ENCODE assay signal across 1 cellular context in genomic region chr12:80710727-80711066, GRCh38.
TF ChIP-seq lines count a peak whose summit lies in the region.

No MANE protein-coding gene starts in this region.

TF ChIP-seq in HepG2, 621 proteins besides CTCF, POLR2A, EP300 and RAD21:
- no peak for TF ChIP-seq PBX2 (CRISPR knock-in tag; IDR thresholded peaks at IDR 0.05)
- no peak for TF ChIP-seq ZNF777 (CRISPR knock-in tag; IDR thresholded peaks at IDR 0.05)
- no peak for TF ChIP-seq ZNF431 (CRISPR knock-in tag; IDR thresholded peaks at IDR 0.05; ENCODE audit: borderline replicate concordance, low read depth)
- TF ChIP-seq RAD51 (IDR thresholded peaks at IDR 0.05; ENCODE audit: borderline replicate concordance), result no peak
- TF ChIP-seq POLR2AphosphoS5 (IDR thresholded peaks at IDR 0.05; ENCODE audit: low read depth, low read length), result no peak
- TF ChIP-seq FOXJ3 (CRISPR knock-in tag; IDR thresholded peaks at IDR 0.05; ENCODE audit: borderline replicate concordance), result no peak
- TF ChIP-seq, protein P1, sequence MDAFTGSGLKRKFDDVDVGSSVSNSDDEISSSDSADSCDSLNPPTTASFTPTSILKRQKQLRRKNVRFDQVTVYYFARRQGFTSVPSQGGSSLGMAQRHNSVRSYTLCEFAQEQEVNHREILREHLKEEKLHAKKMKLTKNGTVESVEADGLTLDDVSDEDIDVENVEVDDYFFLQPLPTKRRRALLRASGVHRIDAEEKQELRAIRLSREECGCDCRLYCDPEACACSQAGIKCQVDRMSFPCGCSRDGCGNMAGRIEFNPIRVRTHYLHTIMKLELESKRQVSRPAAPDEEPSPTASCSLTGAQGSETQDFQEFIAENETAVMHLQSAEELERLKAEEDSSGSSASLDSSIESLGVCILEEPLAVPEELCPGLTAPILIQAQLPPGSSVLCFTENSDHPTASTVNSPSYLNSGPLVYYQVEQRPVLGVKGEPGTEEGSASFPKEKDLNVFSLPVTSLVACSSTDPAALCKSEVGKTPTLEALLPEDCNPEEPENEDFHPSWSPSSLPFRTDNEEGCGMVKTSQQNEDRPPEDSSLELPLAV (CRISPR knock-in tag; conservative IDR thresholded peaks at IDR 0.05; ENCODE audit: low read depth), result no peak
- TF ChIP-seq ZNF737 (CRISPR knock-in tag; IDR thresholded peaks at IDR 0.05; ENCODE audit: borderline replicate concordance), result no peak
- TF ChIP-seq ZMAT3 (CRISPR knock-in tag; conservative IDR thresholded peaks at IDR 0.05), result no peak
